ENCODE assay signal across 21 cellular contexts in the genomic region with DNA sequence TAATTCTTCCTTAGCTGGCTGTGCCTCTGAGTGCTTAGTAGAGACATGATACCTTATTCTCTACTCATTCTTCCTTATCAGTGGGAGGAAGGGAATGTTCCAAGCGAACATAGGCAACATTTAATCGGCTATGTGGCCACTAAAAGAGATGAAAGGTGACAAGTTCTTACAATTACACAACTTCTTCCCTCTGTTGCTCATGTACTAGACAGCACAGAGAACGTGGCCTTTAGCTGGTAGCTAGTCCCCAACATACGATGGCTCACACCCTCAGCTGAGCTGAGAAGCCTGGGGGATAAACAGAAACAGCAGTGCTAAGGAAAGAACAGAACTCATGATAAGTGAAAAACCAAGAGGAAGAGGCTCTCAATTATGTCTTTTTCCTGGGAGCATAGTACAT. TPM values are rescaled to one million over a fixed set of nuclear protein-coding genes. Genes with fewer than 3 reads are reported as not detected.
"Had no signal": no experiment of that assay in that cellular context is flagged by ENCODE, and none has a peak within 500 bp of the region (broad histone marks: within the 10 kb centered on the region; RNA-seq: fewer than 3 reads in every experiment).

No MANE protein-coding gene starts in this region.

- FAIRE-seq: frontal cortex had no signal

- H3K27me3 ChIP-seq: brain microvascular endothelial cell, thyroid gland, vagina had no signal

- H3K4me3 Mint-ChIP-seq: activated CD8-positive, alpha-beta T cell treated with anti-CD3 and anti-CD28 coated beads for 36 hours; activated naive CD8-positive, alpha-beta T cell; activated T-cell treated with anti-CD3 and anti-CD28 coated beads, Interleukin-2, amount 50 U/mL, for 4 hours; stimulated activated memory B cell treated with anti-CD40 and anti-IgM and Interleukin-4, amounts not matched to agents 10 μg/mL and 1 μg/mL and 100 μg/mL, for 72 hours; T-helper 17 cell; WTC11 had no signal

- H3K27ac Mint-ChIP-seq: activated CD8-positive, alpha-beta T cell treated with anti-CD3 and anti-CD28 coated beads for 36 hours; activated naive CD8-positive, alpha-beta T cell; stimulated activated memory B cell treated with anti-CD40 and anti-IgM and Interleukin-4, amounts not matched to agents 10 μg/mL and 1 μg/mL and 100 μg/mL, for 72 hours; T-helper 17 cell; WTC11 had no signal

- H3K4me1 ChIP-seq: thyroid gland, vagina had no signal

- H3K36me3 Mint-ChIP-seq: activated naive CD8-positive, alpha-beta T cell had no signal

- H3K27me3 Mint-ChIP-seq: activated CD8-positive, alpha-beta T cell treated with anti-CD3 and anti-CD28 coated beads for 36 hours; activated naive CD8-positive, alpha-beta T cell; stimulated activated memory B cell treated with anti-CD40 and anti-IgM and Interleukin-4, amounts not matched to agents 10 μg/mL and 1 μg/mL and 100 μg/mL, for 72 hours; T-helper 17 cell had no signal

- H3K9me3 ChIP-seq: thyroid gland, vagina had no signal

- ATAC-seq: activated CD8-positive, alpha-beta T cell treated with anti-CD3 and anti-CD28 coated beads for 36 hours; activated T-cell treated with anti-CD3 and anti-CD28 coated beads, Interleukin-2, amount 50 U/mL, for 4 hours; stimulated activated memory B cell treated with anti-CD40 and anti-IgM and Interleukin-4, amounts not matched to agents 10 μg/mL and 1 μg/mL and 100 μg/mL, for 72 hours; T-helper 17 cell; WTC11 had no signal

- H3K4me3 ChIP-seq: thyroid gland, vagina had no signal

- H3K9me3 Mint-ChIP-seq: activated CD8-positive, alpha-beta T cell treated with anti-CD3 and anti-CD28 coated beads for 36 hours; activated T-cell treated with anti-CD3 and anti-CD28 coated beads, Interleukin-2, amount 50 U/mL, for 4 hours; stimulated activated memory B cell treated with anti-CD40 and anti-IgM and Interleukin-4, amounts not matched to agents 10 μg/mL and 1 μg/mL and 100 μg/mL, for 72 hours; WTC11 had no signal

- H3K4me1 Mint-ChIP-seq: stimulated activated memory B cell treated with anti-CD40 and anti-IgM and Interleukin-4, amounts not matched to agents 10 μg/mL and 1 μg/mL and 100 μg/mL, for 72 hours; T-helper 17 cell; WTC11 had no signal

- H3K27ac ChIP-seq: brain microvascular endothelial cell, thyroid gland, vagina had no signal

- H3K36me3 ChIP-seq: brain microvascular endothelial cell, thyroid gland, vagina had no signal

- DNase-seq: activated CD4-positive, alpha-beta T cell treated with anti-CD3 and anti-CD28 coated beads for 4 hours; activated CD8-positive, alpha-beta T cell treated with anti-CD3 and anti-CD28 coated beads for 36 hours; activated effector memory CD4-positive, alpha-beta T cell treated with Interleukin-2 at 50 U/mL for 16 hours; activated T-cell treated with anti-CD3 and anti-CD28 coated beads, Interleukin-2, amount 50 U/mL, for 4 hours; brain microvascular endothelial cell; effector CD8-positive, alpha-beta T cell; head of caudate nucleus; left cardiac atrium; midbrain; stimulated activated CD4-positive, alpha-beta T cell treated with anti-CD3 and anti-CD28 coated beads, Interleukin-2, amount 100 ng/mL, for 48 hours; T-helper 17 cell; thyroid gland had no signal

RNA-seq across cellular contexts. Expression of a gene that starts 52.2 kb away (rescaled TPM):
- total RNA-seq: lung microvascular endothelial cell, myocyte, osteoblast, pulmonary artery endothelial cell, T-helper 17 cell, vagina, WTC11 had no signal
